In the genomic region with DNA sequence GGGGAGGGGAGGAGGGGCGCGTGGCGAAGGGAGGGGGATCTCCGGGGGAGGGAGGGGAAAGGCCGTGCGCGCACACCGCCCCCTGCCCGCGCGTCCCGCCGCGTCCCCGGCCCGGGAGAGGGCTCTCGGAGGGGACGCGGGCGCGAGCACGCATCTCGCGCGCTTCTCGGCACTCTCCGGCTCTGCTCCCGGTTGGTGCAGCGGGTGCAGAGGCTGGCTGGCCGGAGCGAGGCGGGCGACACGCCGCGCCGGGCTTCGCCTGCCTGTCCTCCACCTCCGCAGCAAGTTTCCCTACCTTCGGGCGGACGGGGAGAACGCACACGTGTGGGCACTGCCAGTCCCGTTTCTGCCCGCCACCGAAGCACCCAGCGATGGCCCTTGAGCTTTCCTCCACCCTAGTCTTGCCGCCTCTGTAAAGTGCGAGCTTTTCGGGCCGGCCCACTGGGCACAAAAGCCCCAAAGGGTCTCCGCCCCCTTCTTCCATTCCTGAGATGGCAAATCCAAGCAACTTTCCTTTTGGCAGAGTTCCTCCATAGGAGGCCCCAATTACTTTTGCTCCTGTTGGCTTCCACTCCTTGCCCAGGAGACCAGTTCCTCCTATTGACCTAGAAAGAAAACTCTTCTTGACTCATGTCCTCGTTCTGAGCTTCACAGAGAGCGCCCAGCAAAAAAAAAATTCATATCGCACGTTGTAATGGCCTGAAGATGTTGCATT, we compare ENCODE assay signal across 8 cellular contexts. TPM values are rescaled to one million over a fixed set of nuclear protein-coding genes. Genes with fewer than 3 reads are reported as not detected.
DNase-seq lines count a peak whose midpoint lies in the region; ATAC-seq, FAIRE-seq and TF ChIP-seq lines count a peak whose summit lies in the region.

No MANE protein-coding gene starts in this region.

- peak overlapping the region; percentile 86 for H3K4me3 Mint-ChIP-seq in dendritic cell treated with granulocyte-macrophage colony-stimulating factor and Interleukin-4, amounts not matched to agents 40 ng/mL and 50 ng/mL, for 4 days

- no peak overlapping the region for H2AFZ ChIP-seq in HepG2 (ENCODE audit: low read length)

- H3K36me3 Mint-ChIP-seq in dendritic cell treated with granulocyte-macrophage colony-stimulating factor and Interleukin-4, amounts not matched to agents 40 ng/mL and 50 ng/mL, for 4 days (ENCODE audit: low read depth): peaks cover 50% of the 10 kb centered on the region

- 28% methylated on average over 4 of the region's 57 CpGs for WGBS in HepG2 (ENCODE audit: low lambda C conversion rate)

- no peaks in the 10 kb centered on the region for H3K27me3 Mint-ChIP-seq in dendritic cell treated with granulocyte-macrophage colony-stimulating factor and Interleukin-4, amounts not matched to agents 40 ng/mL and 50 ng/mL, for 4 days

- H4K20me1 ChIP-seq in HepG2 (ENCODE audit: insufficient read depth, low read length): peaks cover 15% of the 10 kb centered on the region

- peak; percentile 22; the same call in 1 of the 2 replicates for TF ChIP-seq RAD21 in HepG2 (CRISPR knock-in tag; IDR thresholded peaks at IDR 0.05)

- H3K9me3 Mint-ChIP-seq in dendritic cell treated with granulocyte-macrophage colony-stimulating factor and Interleukin-4, amounts not matched to agents 40 ng/mL and 50 ng/mL, for 4 days: no peaks in the 10 kb centered on the region

- peaks cover 32% of the 10 kb centered on the region for H3K79me2 ChIP-seq in HepG2 (ENCODE audit: insufficient read depth, low read length)

- peak overlapping the region; percentile 58 to 93 (median 82) for H3K4me3 ChIP-seq in HepG2 (replicated peaks in 1 of 3; ENCODE audit: insufficient read depth in 1 of 3, low read depth in 2 of 3, low read length in 3 of 3)

- H3K27me3 ChIP-seq in HepG2 (ENCODE audit: control insufficient read depth in 1 of 2, insufficient read depth in 2 of 2, low read length in 2 of 2): no peaks in the 10 kb centered on the region; a peak in 1 of 5 replicates

- TF ChIP-seq EP300 in HepG2 (IDR thresholded peaks at IDR 0.05; ENCODE audit: low read depth in 2 of 2, low read length in 2 of 2) (no peak), HepG2 (CRISPR knock-in tag; IDR thresholded peaks at IDR 0.05; ENCODE audit: borderline replicate concordance) (no peak)

- no peak for FAIRE-seq in HepG2 (lab: Jason Lieb, UNC)

- H3K27ac Mint-ChIP-seq in dendritic cell treated with granulocyte-macrophage colony-stimulating factor and Interleukin-4, amounts not matched to agents 40 ng/mL and 50 ng/mL, for 4 days: peak overlapping the region; percentile 84

- peak overlapping the region; percentile 98 for H3K27ac ChIP-seq in 22Rv1
- peak overlapping the region; percentile 91 for H3K27ac ChIP-seq in HepG2 (ENCODE audit: extremely low read length, insufficient read depth, low read length)

- peak; percentile 31 to 57; a peak in 3 of 4 replicates for TF ChIP-seq POLR2A in HepG2 (IDR thresholded peaks at IDR 0.05; ENCODE audit: insufficient read depth in 1 of 2, low read depth in 2 of 2, low read length in 2 of 2)

- POLR2A ChIA-PET in HepG2 (lab: Yijun Ruan, JAX): interaction anchor here (0.6 to 3.3 kb wide), 26 partner anchors 10 to 320 kb away, joined by 3 to 34 read pairs (median 5); a partner anchor contains a TSS

- peaks cover 52% of the 10 kb centered on the region for H3K4me1 ChIP-seq in HepG2 (ENCODE audit: insufficient read depth, low read length)

- no TSS peak for BruUV-seq in HepG2 (replicated peaks; lab: Mats Ljungman, UMichigan)

- peak overlapping the region; percentile 85 for H3K9ac ChIP-seq in HepG2 (ENCODE audit: insufficient read depth, low read depth, low read length)

- ATAC-seq in GM18511 (IDR thresholded peaks at IDR 0.05; ENCODE audit: unreplicated experiment) (peak; percentile 61), HG03025 (IDR thresholded peaks at IDR 0.05; ENCODE audit: low FRiP score, unreplicated experiment) (peak; percentile 34), HepG2 (peak; percentile 87)

- intact Hi-C loops in dendritic cell treated with granulocyte-macrophage colony-stimulating factor and Interleukin-4, amounts not matched to agents 40 ng/mL and 50 ng/mL, for 4 days (cut with micrococcal nuclease): no loop called here
- intact Hi-C loops in HepG2 (cut with micrococcal nuclease; ENCODE audit: unreplicated experiment): loop anchor here (1.0 kb wide), 1 partner anchor 9 kb away; no protein-coding TSS in a partner anchor

- H3K4me2 ChIP-seq in HepG2 (ENCODE audit: low read depth, low read length): peak overlapping the region; percentile 80

- TF ChIP-seq CTCF in 22Rv1 (IDR thresholded peaks at IDR 0.05) (no peak), HepG2 (CRISPR knock-in tag; IDR thresholded peaks at IDR 0.05) (no peak; the same call in 1 of the 2 replicates)

- DNase-seq in NCI-H2171 treated with DMSO at 0.1 percent for 48 hours (lab: John Stamatoyannopoulos, UW): peak; percentile 85
- peak; percentile 73 for DNase-seq in activated CD4-positive, CD25-positive, alpha-beta regulatory T cell treated with anti-CD3 and anti-CD28 coated beads, Interleukin-2, amount 50 U/mL, for 72 hours
- peak; percentile 71 for DNase-seq in HepG2 (ENCODE audit: low spot score)
- peak; percentile 76 for DNase-seq in stimulated activated CD4-positive, alpha-beta T cell treated with anti-CD3 and anti-CD28 coated beads, Interleukin-4, amount 100 ng/mL, for 24 hours

- peaks cover 52% of the 10 kb centered on the region for H3K4me1 Mint-ChIP-seq in dendritic cell treated with granulocyte-macrophage colony-stimulating factor and Interleukin-4, amounts not matched to agents 40 ng/mL and 50 ng/mL, for 4 days (ENCODE audit: low read depth)

- CTCF ChIA-PET in HepG2 (lab: Yijun Ruan, JAX; ENCODE audit: low intra/inter-chr PET ratio, low total read pairs): no interaction called here

- peaks cover 13 to 40% of the 10 kb centered on the region in 2 experiments for H3K36me3 ChIP-seq in HepG2 (replicated peaks in 1 of 2; ENCODE audit: control insufficient read depth in 1 of 2, insufficient read depth in 2 of 2, low read length in 2 of 2)

- no peaks in the 10 kb centered on the region for H3K9me3 ChIP-seq in HepG2 (ENCODE audit: low read length)

- in situ Hi-C loops in HepG2 (cut with HindIII; ENCODE audit: extremely low pct_ligation_motif_present, low pct_unique_long_range_greater_than_20kb): no loop called here

RNA-seq across cellular contexts. Expression of a gene that starts 0.4 kb away (rescaled TPM):
- 2.7 and 7.2 TPM in 2 replicates for total RNA-seq in HepG2 (2016; rRNA removed; fragmentation: Illumina TruSeq; extraction: Trizol)
- total RNA-seq in HepG2 (2016; cell fraction: cytosol; rRNA removed; fragmentation: Illumina TruSeq; extraction: Trizol; ENCODE audit: low read depth): 3.9 and 6.0 TPM in 2 replicates
- total RNA-seq in HepG2 (2016; cell fraction: insoluble cytoplasmic fraction; rRNA removed; fragmentation: Illumina TruSeq; extraction: Trizol): 1.3 and 7.7 TPM in 2 replicates
- 2.3 TPM in 2 replicates for total RNA-seq in HepG2 (2016; cell fraction: membrane; rRNA removed; fragmentation: Illumina TruSeq; extraction: Trizol)
- total RNA-seq in HepG2 (2016; cell fraction: nucleus; rRNA removed; fragmentation: Illumina TruSeq; extraction: Trizol): 12.9 and 16.2 TPM in 2 replicates
- 23.5 and 25.2 TPM in 2 replicates for polyA plus RNA-seq in HepG2 (2011; rRNA removed)
- 4.3 and 5.6 TPM in 2 replicates for polyA plus RNA-seq in HepG2 (2011; cell fraction: cytosol; rRNA removed)
- 112 and 125 TPM in 2 replicates for polyA plus RNA-seq in HepG2 (2011; cell fraction: nucleus; rRNA removed)
- polyA plus RNA-seq in HepG2 (2012): 10.0 and 10.8 TPM in 2 replicates
- polyA plus RNA-seq in HepG2 (2016; cell fraction: cytosol; fragmentation: Illumina TruSeq; extraction: Trizol; ENCODE audit: low read depth): 0.41 and 0.44 TPM in 2 replicates
- polyA plus RNA-seq in HepG2 (2016; cell fraction: insoluble cytoplasmic fraction; fragmentation: Illumina TruSeq; extraction: Trizol; ENCODE audit: low read depth): 2.9 and 3.3 TPM in 2 replicates
- 1.2 TPM in 2 replicates for polyA plus RNA-seq in HepG2 (2016; cell fraction: membrane; fragmentation: Illumina TruSeq; extraction: Trizol; ENCODE audit: low read depth)
- 64.6 and 67.6 TPM in 2 replicates for polyA plus RNA-seq in HepG2 (2016; cell fraction: nucleus; fragmentation: Illumina TruSeq; extraction: Trizol; ENCODE audit: insufficient read depth, low read depth)
- 12.1 and 29.8 TPM in 2 replicates for polyA minus RNA-seq in HepG2 (2011; rRNA and poly(A)+ RNA removed; ENCODE audit: low replicate concordance)
- polyA minus RNA-seq in HepG2 (2011; cell fraction: cytosol; rRNA and poly(A)+ RNA removed): 1.8 and 1.9 TPM in 2 replicates
- polyA minus RNA-seq in HepG2 (2011; cell fraction: nucleus; rRNA and poly(A)+ RNA removed): 20.1 and 26.4 TPM in 2 replicates

RNA-seq across cellular contexts. Expression of a gene that starts 0.6 kb away (rescaled TPM):
- 15.0 and 16.9 TPM in 2 replicates for total RNA-seq in HepG2 (2016; rRNA removed; fragmentation: Illumina TruSeq; extraction: Trizol)
- total RNA-seq in HepG2 (2016; cell fraction: cytosol; rRNA removed; fragmentation: Illumina TruSeq; extraction: Trizol; ENCODE audit: low read depth): 2.4 and 4.8 TPM in 2 replicates
- total RNA-seq in HepG2 (2016; cell fraction: insoluble cytoplasmic fraction; rRNA removed; fragmentation: Illumina TruSeq; extraction: Trizol): 13.9 and 16.1 TPM in 2 replicates
- total RNA-seq in HepG2 (2016; cell fraction: membrane; rRNA removed; fragmentation: Illumina TruSeq; extraction: Trizol): 11.3 and 11.8 TPM in 2 replicates
- 20.9 and 23.7 TPM in 2 replicates for total RNA-seq in HepG2 (2016; cell fraction: nucleus; rRNA removed; fragmentation: Illumina TruSeq; extraction: Trizol)
- polyA plus RNA-seq in HepG2 (2011; rRNA removed): 19.0 and 22.0 TPM in 2 replicates
- 7.2 and 8.9 TPM in 2 replicates for polyA plus RNA-seq in HepG2 (2011; cell fraction: cytosol; rRNA removed)
- polyA plus RNA-seq in HepG2 (2011; cell fraction: nucleus; rRNA removed): 49.3 and 50.2 TPM in 2 replicates
- 15.4 and 16.5 TPM in 2 replicates for polyA plus RNA-seq in HepG2 (2012)
- 1.4 and 2.0 TPM in 2 replicates for polyA plus RNA-seq in HepG2 (2016; cell fraction: cytosol; fragmentation: Illumina TruSeq; extraction: Trizol; ENCODE audit: low read depth)
- polyA plus RNA-seq in HepG2 (2016; cell fraction: insoluble cytoplasmic fraction; fragmentation: Illumina TruSeq; extraction: Trizol; ENCODE audit: low read depth): 11.3 and 12.0 TPM in 2 replicates
- 4.1 and 5.8 TPM in 2 replicates for polyA plus RNA-seq in HepG2 (2016; cell fraction: membrane; fragmentation: Illumina TruSeq; extraction: Trizol; ENCODE audit: low read depth)
- 21.2 and 25.1 TPM in 2 replicates for polyA plus RNA-seq in HepG2 (2016; cell fraction: nucleus; fragmentation: Illumina TruSeq; extraction: Trizol; ENCODE audit: insufficient read depth, low read depth)
- polyA minus RNA-seq in HepG2 (2011; rRNA and poly(A)+ RNA removed; ENCODE audit: low replicate concordance): 41.0 and 77.8 TPM in 2 replicates
- 8.4 and 10.6 TPM in 2 replicates for polyA minus RNA-seq in HepG2 (2011; cell fraction: cytosol; rRNA and poly(A)+ RNA removed)
- polyA minus RNA-seq in HepG2 (2011; cell fraction: nucleus; rRNA and poly(A)+ RNA removed): 91.4 and 93.6 TPM in 2 replicates

RNA-seq across cellular contexts. Expression of a gene that starts 26.0 kb away (rescaled TPM):
- total RNA-seq in HepG2 (2016; rRNA removed; fragmentation: Illumina TruSeq; extraction: Trizol): 0.13 and 0.18 TPM in 2 replicates
- not detected in 2 replicates for total RNA-seq in HepG2 (2016; cell fraction: cytosol; rRNA removed; fragmentation: Illumina TruSeq; extraction: Trizol; ENCODE audit: low read depth)
- 0.32 TPM in 1 of 2 replicates, not detected in the other for total RNA-seq in HepG2 (2016; cell fraction: insoluble cytoplasmic fraction; rRNA removed; fragmentation: Illumina TruSeq; extraction: Trizol)
- not detected in 2 replicates for total RNA-seq in HepG2 (2016; cell fraction: membrane; rRNA removed; fragmentation: Illumina TruSeq; extraction: Trizol)
- not detected in 2 replicates for total RNA-seq in HepG2 (2016; cell fraction: nucleus; rRNA removed; fragmentation: Illumina TruSeq; extraction: Trizol)
- 0.14 and 0.16 TPM in 2 replicates for polyA plus RNA-seq in HepG2 (2011; rRNA removed)
- 0.09 and 0.13 TPM in 2 replicates for polyA plus RNA-seq in HepG2 (2011; cell fraction: cytosol; rRNA removed)
- 0.39 and 0.40 TPM in 2 replicates for polyA plus RNA-seq in HepG2 (2011; cell fraction: nucleus; rRNA removed)
- polyA plus RNA-seq in HepG2 (2012): 0.20 and 0.30 TPM in 2 replicates
- polyA plus RNA-seq in HepG2 (2016; cell fraction: cytosol; fragmentation: Illumina TruSeq; extraction: Trizol; ENCODE audit: low read depth): not detected in 2 replicates
- 0.33 TPM in 1 of 2 replicates, not detected in the other for polyA plus RNA-seq in HepG2 (2016; cell fraction: insoluble cytoplasmic fraction; fragmentation: Illumina TruSeq; extraction: Trizol; ENCODE audit: low read depth)
- not detected in 2 replicates for polyA plus RNA-seq in HepG2 (2016; cell fraction: membrane; fragmentation: Illumina TruSeq; extraction: Trizol; ENCODE audit: low read depth)
- polyA plus RNA-seq in HepG2 (2016; cell fraction: nucleus; fragmentation: Illumina TruSeq; extraction: Trizol; ENCODE audit: insufficient read depth, low read depth): 0.20 TPM in 1 of 2 replicates, not detected in the other
- 0.40 and 2.6 TPM in 2 replicates for polyA minus RNA-seq in HepG2 (2011; rRNA and poly(A)+ RNA removed; ENCODE audit: low replicate concordance)
- not detected in 2 replicates for polyA minus RNA-seq in HepG2 (2011; cell fraction: cytosol; rRNA and poly(A)+ RNA removed)
- polyA minus RNA-seq in HepG2 (2011; cell fraction: nucleus; rRNA and poly(A)+ RNA removed): not detected in 2 replicates

RNA-seq across cellular contexts. Expression of a gene that starts 50.9 kb away (rescaled TPM):
- total RNA-seq in HepG2 (2016; rRNA removed; fragmentation: Illumina TruSeq; extraction: Trizol): 0.77 and 0.91 TPM in 2 replicates
- 0.18 and 0.91 TPM in 2 replicates for total RNA-seq in HepG2 (2016; cell fraction: cytosol; rRNA removed; fragmentation: Illumina TruSeq; extraction: Trizol; ENCODE audit: low read depth)
- 0.49 and 1.3 TPM in 2 replicates for total RNA-seq in HepG2 (2016; cell fraction: insoluble cytoplasmic fraction; rRNA removed; fragmentation: Illumina TruSeq; extraction: Trizol)
- total RNA-seq in HepG2 (2016; cell fraction: membrane; rRNA removed; fragmentation: Illumina TruSeq; extraction: Trizol): 0.90 and 1.1 TPM in 2 replicates
- 0.72 and 1.5 TPM in 2 replicates for total RNA-seq in HepG2 (2016; cell fraction: nucleus; rRNA removed; fragmentation: Illumina TruSeq; extraction: Trizol)
- polyA plus RNA-seq in HepG2 (2011; rRNA removed): 1.5 and 1.6 TPM in 2 replicates
- 0.87 and 1.9 TPM in 2 replicates for polyA plus RNA-seq in HepG2 (2011; cell fraction: cytosol; rRNA removed)
- 3.2 and 4.1 TPM in 2 replicates for polyA plus RNA-seq in HepG2 (2011; cell fraction: nucleus; rRNA removed)
- polyA plus RNA-seq in HepG2 (2012): 0.89 and 0.92 TPM in 2 replicates
- 0.21 and 0.27 TPM in 2 replicates for polyA plus RNA-seq in HepG2 (2016; cell fraction: cytosol; fragmentation: Illumina TruSeq; extraction: Trizol; ENCODE audit: low read depth)
- polyA plus RNA-seq in HepG2 (2016; cell fraction: insoluble cytoplasmic fraction; fragmentation: Illumina TruSeq; extraction: Trizol; ENCODE audit: low read depth): 1.0 and 1.1 TPM in 2 replicates
- 0.57 and 0.81 TPM in 2 replicates for polyA plus RNA-seq in HepG2 (2016; cell fraction: membrane; fragmentation: Illumina TruSeq; extraction: Trizol; ENCODE audit: low read depth)
- polyA plus RNA-seq in HepG2 (2016; cell fraction: nucleus; fragmentation: Illumina TruSeq; extraction: Trizol; ENCODE audit: insufficient read depth, low read depth): 2.2 and 2.3 TPM in 2 replicates
- 4.0 and 33.4 TPM in 2 replicates for polyA minus RNA-seq in HepG2 (2011; rRNA and poly(A)+ RNA removed; ENCODE audit: low replicate concordance)
- polyA minus RNA-seq in HepG2 (2011; cell fraction: cytosol; rRNA and poly(A)+ RNA removed): 0.99 and 1.1 TPM in 2 replicates
- 0.25 and 1.7 TPM in 2 replicates for polyA minus RNA-seq in HepG2 (2011; cell fraction: nucleus; rRNA and poly(A)+ RNA removed)

Comparison
In these comparisons a context has a peak if more than half of its experiments do, and no peak if none do; other contexts are left out.
1. Peak in every context shown above with its lines: DNase-seq, ATAC-seq, H3K4me3 ChIP-seq and H3K27ac ChIP-seq.
2. ATAC-seq: peak in every context shown above with its lines; median percentile 87 in HepG2; 61 in GM18511; 34 in HG03025.